ENCODE assay signal across 1 cellular context in genomic region chr12:117098361-117099217, GRCh38.
TF ChIP-seq lines count a peak whose summit lies in the region.

No MANE protein-coding gene starts in this region.

TF ChIP-seq in H1, 55 proteins besides CTCF, POLR2A, EP300 and RAD21 (continued from another document):
- peak; percentile 92; the same call in 1 of the 2 replicates for TF ChIP-seq KDM1A (IDR thresholded peaks at IDR 0.05; ENCODE audit: borderline replicate concordance, low read length)
- no peak for TF ChIP-seq GTF2F1 (IDR thresholded peaks at IDR 0.05; ENCODE audit: borderline replicate concordance, low read depth, low read length)
- peak; percentile 15; the same call in 1 of the 2 replicates for TF ChIP-seq E2F6 (IDR thresholded peaks at IDR 0.05)
- TF ChIP-seq BACH1 (IDR thresholded peaks at IDR 0.05; ENCODE audit: low read length) = no peak
- TF ChIP-seq CBX8 (IDR thresholded peaks at IDR 0.05; ENCODE audit: borderline replicate concordance, low read depth, low read length) = no peak
- TF ChIP-seq PHF8 (conservative IDR thresholded peaks at IDR 0.05; ENCODE audit: low read depth, low read length) = peak; percentile 65
- no peak for TF ChIP-seq CREB1 (IDR thresholded peaks at IDR 0.05)
- TF ChIP-seq RFX5 (IDR thresholded peaks at IDR 0.05; ENCODE audit: borderline replicate concordance, low read depth, low read length) = no peak
- TF ChIP-seq KDM5A (IDR thresholded peaks at IDR 0.05; ENCODE audit: low read length) = no peak
- TF ChIP-seq POLR2AphosphoS5 (IDR thresholded peaks at IDR 0.05; ENCODE audit: low read depth, low read length) = no peak
- no peak for TF ChIP-seq ZNF274 (IDR thresholded peaks at IDR 0.05; ENCODE audit: borderline replicate concordance, extremely low read depth, low read length)
- peak; percentile 46 for TF ChIP-seq RNF2 (IDR thresholded peaks at IDR 0.05; ENCODE audit: borderline replicate concordance, low read depth, low read length, missing control alignments, poor library complexity, severe bottlenecking)
- TF ChIP-seq KDM4A (IDR thresholded peaks at IDR 0.05; ENCODE audit: low read depth, low read length, severe bottlenecking) = peak; percentile 54
- no peak for TF ChIP-seq TBP (IDR thresholded peaks at IDR 0.05; ENCODE audit: low read depth, low read length)
- no peak for TF ChIP-seq EZH2 (IDR thresholded peaks at IDR 0.05; ENCODE audit: low read depth, low read length, severe bottlenecking)
- peak; percentile 83; the same call in 1 of the 2 replicates for TF ChIP-seq RBBP5 (IDR thresholded peaks at IDR 0.05; ENCODE audit: borderline replicate concordance, low read depth, low read length)
- TF ChIP-seq POU5F1 (IDR thresholded peaks at IDR 0.05; ENCODE audit: low read depth, low read length) = no peak
